17 cellular contexts compared by ENCODE assay signal in the genomic region with DNA sequence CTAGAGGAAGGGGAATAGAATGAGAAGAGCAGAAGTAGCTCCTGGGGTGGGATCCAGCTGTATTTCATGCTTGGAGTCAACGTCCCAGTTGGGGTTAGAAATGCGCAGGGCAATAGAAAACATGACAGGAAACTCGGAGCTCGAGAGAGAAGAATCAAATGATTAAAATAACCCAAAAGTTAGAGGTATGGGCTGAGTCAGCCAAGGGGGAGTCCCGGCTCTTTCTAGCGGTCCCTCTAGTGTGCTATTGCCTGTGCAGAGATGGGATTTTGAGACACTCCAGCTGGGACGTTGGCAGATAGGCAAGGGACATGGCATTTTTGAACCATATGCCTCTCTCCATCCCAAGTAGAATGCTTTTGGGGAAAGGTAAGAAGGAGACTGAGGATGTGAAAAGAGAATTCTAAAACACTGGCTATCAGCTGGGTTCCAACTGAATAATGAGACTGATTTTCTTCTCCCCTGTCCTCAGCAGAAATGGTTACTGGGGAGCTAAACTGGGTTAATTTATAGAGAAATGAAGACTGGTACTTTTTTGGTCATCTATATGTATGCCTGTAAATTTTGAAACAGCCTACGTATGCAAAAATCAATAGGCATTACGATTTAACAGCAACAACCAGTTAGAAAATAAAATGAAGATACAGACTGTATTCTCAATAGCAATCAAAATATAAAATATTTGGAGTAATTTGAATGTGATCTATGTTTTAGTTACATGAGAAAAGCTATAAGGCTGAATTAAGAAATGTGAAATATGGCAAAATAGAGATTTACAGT. TPM values are rescaled to one million over a fixed set of nuclear protein-coding genes. Genes with fewer than 3 reads are reported as not detected.
DNase-seq lines count a peak whose midpoint lies in the region; ATAC-seq, FAIRE-seq and TF ChIP-seq lines count a peak whose summit lies in the region.
"Had no signal": no experiment of that assay in that cellular context is flagged by ENCODE, and none has a peak within 500 bp of the region (broad histone marks: within the 10 kb centered on the region; RNA-seq: fewer than 3 reads in every experiment).

No MANE protein-coding gene starts in this region.

- no peak for DNase-seq in GM12892 (ENCODE audit: insufficient read length)
- DNase-seq in GM12878 (ENCODE audit: low read depth, low spot score): peak; percentile 13
- no peak for DNase-seq in naive thymus-derived CD4-positive, alpha-beta T cell
- DNase-seq in Calu3: no peak
- DNase-seq in NCI-H1417 treated with DMSO at 0.1 percent for 48 hours (lab: John Stamatoyannopoulos, UW): no peak
- DNase-seq in cerebellar cortex (ENCODE audit: low spot score): no peak
- DNase-seq: activated naive CD4-positive, alpha-beta T cell treated with anti-CD3 and anti-CD28 coated beads for 36 hours; body of pancreas; DMS53; mesenchymal stem cell; SJCRH30; stimulated activated naive CD4-positive, alpha-beta T cell treated with Interleukin-2 at 50 U/mL for 16 hours; upper lobe of right lung had no signal

- no peak overlapping the region for H3K4me3 Mint-ChIP-seq in naive thymus-derived CD4-positive, alpha-beta T cell
- H3K4me3 Mint-ChIP-seq in Calu3 (ENCODE audit: low read depth, unreplicated experiment): no peak overlapping the region
- H3K4me3 Mint-ChIP-seq: activated naive CD4-positive, alpha-beta T cell treated with anti-CD3 and anti-CD28 coated beads for 36 hours; dendritic cell treated with granulocyte-macrophage colony-stimulating factor and Interleukin-4, amounts not matched to agents 40 ng/mL and 50 ng/mL, for 4 days had no signal

- TF ChIP-seq CTCF in GM12878 (IDR thresholded peaks at IDR 0.05 in 2 of 3, conservative IDR thresholded peaks at IDR 0.05 in 1 of 3; ENCODE audit: control insufficient read depth in 2 of 3, extremely low read depth in 1 of 3, insufficient read depth in 1 of 3, low read depth in 3 of 3, low read length in 3 of 3) (no peak), Calu3 (IDR thresholded peaks at IDR 0.05; ENCODE audit: unreplicated experiment) (no peak)

- H3K4me2 ChIP-seq in GM12878 (ENCODE audit: control insufficient read depth, insufficient read depth): peak overlapping the region; percentile 66

- intact Hi-C loops in GM12878 (cut with micrococcal nuclease; ENCODE audit: unreplicated experiment) (no loop called here), Calu3 (cut with micrococcal nuclease; ENCODE audit: unreplicated experiment) (no loop called here)
- intact Hi-C loops in naive thymus-derived CD4-positive, alpha-beta T cell (cut with micrococcal nuclease): no loop called here

- BruUV-seq in GM12878 (replicated peaks; lab: Mats Ljungman, UMichigan) (no TSS peak), Calu3 (replicated peaks; lab: Mats Ljungman, UMichigan) (no TSS peak)

- peak; percentile 16 for FAIRE-seq in A204.1 (lab: Jason Lieb, UNC)
- peak; percentile 73 for FAIRE-seq in GM12892 (lab: Jason Lieb, UNC)
- no peak for FAIRE-seq in GM12878 (lab: Jason Lieb, UNC)

- POLR2A ChIA-PET in GM12878 (lab: Charles Lee): interaction anchor here (1.0 kb wide), 1 partner anchor 18 kb away, joined by 3 read pairs; no protein-coding TSS in a partner anchor
- POLR2A ChIA-PET in naive thymus-derived CD4-positive, alpha-beta T cell (lab: Charles Lee): interaction anchor here (0.5 kb wide), 1 partner anchor 629 kb away, joined by 3 read pairs; no protein-coding TSS in a partner anchor

- peaks cover 0 to 7% (median 2%) of the 10 kb centered on the region in 7 donors for H3K4me1 Mint-ChIP-seq in naive thymus-derived CD4-positive, alpha-beta T cell
- H3K4me1 Mint-ChIP-seq in Calu3 (ENCODE audit: low read depth, unreplicated experiment): no peaks in the 10 kb centered on the region

- no peaks in the 10 kb centered on the region for H3K27me3 ChIP-seq in GM12878 (replicated peaks in 1 of 2; ENCODE audit: control insufficient read depth in 2 of 2, insufficient read depth in 2 of 2, low read length in 1 of 2)
- H3K27me3 ChIP-seq in naive thymus-derived CD4-positive, alpha-beta T cell (ENCODE audit: control insufficient read depth in 2 of 2, insufficient read depth in 2 of 2, low read length in 2 of 2): no peaks in the 10 kb centered on the region
- H3K27me3 ChIP-seq: body of pancreas, SJCRH30, upper lobe of right lung had no signal

- H3K4me1 ChIP-seq in GM12878 (ENCODE audit: control insufficient read depth, insufficient read depth, low read length): no peaks in the 10 kb centered on the region; the same call in 1 of the 2 replicates
- no peaks in the 10 kb centered on the region for H3K4me1 ChIP-seq in naive thymus-derived CD4-positive, alpha-beta T cell (ENCODE audit: control insufficient read depth in 2 of 2, insufficient read depth in 2 of 2, low read length in 2 of 2)
- H3K4me1 ChIP-seq: body of pancreas, SJCRH30, upper lobe of right lung had no signal

- H4K20me1 ChIP-seq in GM12878 (ENCODE audit: control insufficient read depth, insufficient read depth): no peaks in the 10 kb centered on the region

- no peak overlapping the region for H3K4me3 ChIP-seq in GM12878
- no peak overlapping the region for H3K4me3 ChIP-seq in naive thymus-derived CD4-positive, alpha-beta T cell (ENCODE audit: low read length)
- H3K4me3 ChIP-seq: body of pancreas, SJCRH30, upper lobe of right lung had no signal

- in situ Hi-C loops in GM12878 (cut with MboI): no loop called here

- no peaks in the 10 kb centered on the region for H3K9me3 ChIP-seq in GM12878 (replicated peaks; ENCODE audit: control insufficient read depth, insufficient read depth, low read length)
- H3K9me3 ChIP-seq in naive thymus-derived CD4-positive, alpha-beta T cell (ENCODE audit: control insufficient read depth in 2 of 3, low read length in 3 of 3): no peaks in the 10 kb centered on the region
- H3K9me3 ChIP-seq: body of pancreas, SJCRH30, upper lobe of right lung had no signal

- RAD21 ChIA-PET in GM12878 (lab: Charles Lee; ENCODE audit: unreplicated experiment): interaction anchor here (0.7 to 1.2 kb wide), 6 partner anchors 15 to 205 kb away, joined by 3 to 6 read pairs (median 3); no protein-coding TSS in a partner anchor

- SMC1A ChIA-PET in GM12878 (lab: Charles Lee; ENCODE audit: uncharacterized antibody, unreplicated experiment): interaction anchor here (0.5 to 2.0 kb wide), 13 partner anchors 15 to 430 kb away, joined by 3 to 8 read pairs (median 3); no protein-coding TSS in a partner anchor

- H3K27ac ChIP-seq in GM12878 (ENCODE audit: control insufficient read depth, insufficient read depth): no peak overlapping the region
- no peak overlapping the region for H3K27ac ChIP-seq in naive thymus-derived CD4-positive, alpha-beta T cell (ENCODE audit: low read depth, low read length)
- H3K27ac ChIP-seq: body of pancreas, SJCRH30, upper lobe of right lung had no signal

- H3K9ac ChIP-seq in GM12878 (ENCODE audit: control insufficient read depth, insufficient read depth, low read length): no peak overlapping the region

- WGBS in GM12878 (ENCODE audit: insufficient coverage, insufficient replicate concordance, low lambda C conversion rate, missing lambda C conversion rate): 22% methylated on average over 9 of the region's 9 CpGs

- peak overlapping the region; percentile 62 for H2AFZ ChIP-seq in GM12878 (ENCODE audit: control insufficient read depth, low read depth, low read length)

- H3K27me3 Mint-ChIP-seq in naive thymus-derived CD4-positive, alpha-beta T cell: peaks cover 0 to 12% (median 0%) of the 10 kb centered on the region in 5 donors
- no peaks in the 10 kb centered on the region for H3K27me3 Mint-ChIP-seq in Calu3 (ENCODE audit: unreplicated experiment)
- H3K27me3 Mint-ChIP-seq: dendritic cell treated with granulocyte-macrophage colony-stimulating factor and Interleukin-4, amounts not matched to agents 40 ng/mL and 50 ng/mL, for 4 days had no signal

- peaks cover 0 to 8% (median 4%) of the 10 kb centered on the region in 5 donors for H3K36me3 Mint-ChIP-seq in naive thymus-derived CD4-positive, alpha-beta T cell
- H3K36me3 Mint-ChIP-seq in Calu3 (ENCODE audit: insufficient read depth, unreplicated experiment): no peaks in the 10 kb centered on the region

- TF ChIP-seq EP300 in GM12878 (IDR thresholded peaks at IDR 0.05; ENCODE audit: borderline replicate concordance in 1 of 2, control insufficient read depth in 1 of 2, low read depth in 2 of 2, low read length in 2 of 2): no peak

- TF ChIP-seq POLR2A in GM12892 (IDR thresholded peaks at IDR 0.05; ENCODE audit: low read depth, low read length) (no peak), GM12878 (IDR thresholded peaks at IDR 0.05; ENCODE audit: low read depth, low read length) (no peak)

- H3K9me3 Mint-ChIP-seq in naive thymus-derived CD4-positive, alpha-beta T cell: peaks cover 0 to 2% (median 0%) of the 10 kb centered on the region in 11 donors
- no peaks in the 10 kb centered on the region for H3K9me3 Mint-ChIP-seq in Calu3 (ENCODE audit: low read depth, unreplicated experiment)
- H3K9me3 Mint-ChIP-seq: activated naive CD4-positive, alpha-beta T cell treated with anti-CD3 and anti-CD28 coated beads for 36 hours had no signal

- TF ChIP-seq RAD21 in GM12878 (IDR thresholded peaks at IDR 0.05; ENCODE audit: insufficient read depth, low read depth, low read length): no peak

- CTCF ChIA-PET in GM12878 (lab: Yijun Ruan, JAX): interaction anchor here (0.7 to 1.5 kb wide), 4 partner anchors 39 to 399 kb away, joined by 3 to 4 read pairs (median 3); no protein-coding TSS in a partner anchor
- CTCF ChIA-PET in naive thymus-derived CD4-positive, alpha-beta T cell (lab: Charles Lee): interaction anchor here (0.6 kb wide), 1 partner anchor 26 kb away, joined by 3 read pairs; no protein-coding TSS in a partner anchor
- CTCF ChIA-PET in Calu3 (lab: Charles Lee): no interaction called here

- no peaks in the 10 kb centered on the region for H3K79me2 ChIP-seq in GM12878 (ENCODE audit: control insufficient read depth, insufficient read depth, low read length)

- H3K36me3 ChIP-seq in GM12878 (ENCODE audit: control insufficient read depth in 2 of 2, insufficient read depth in 2 of 2, low read length in 1 of 2): no peaks in the 10 kb centered on the region
- H3K36me3 ChIP-seq in naive thymus-derived CD4-positive, alpha-beta T cell (ENCODE audit: control insufficient read depth in 2 of 3, insufficient read depth in 3 of 3, low read length in 3 of 3): no peaks in the 10 kb centered on the region
- H3K36me3 ChIP-seq: SJCRH30, upper lobe of right lung had no signal

- no peak overlapping the region for H3K27ac Mint-ChIP-seq in naive thymus-derived CD4-positive, alpha-beta T cell
- H3K27ac Mint-ChIP-seq in Calu3 (ENCODE audit: unreplicated experiment): no peak overlapping the region
- H3K27ac Mint-ChIP-seq: activated naive CD4-positive, alpha-beta T cell treated with anti-CD3 and anti-CD28 coated beads for 36 hours; dendritic cell treated with granulocyte-macrophage colony-stimulating factor and Interleukin-4, amounts not matched to agents 40 ng/mL and 50 ng/mL, for 4 days had no signal

- ATAC-seq in HG02885 (IDR thresholded peaks at IDR 0.05; ENCODE audit: poor library complexity, unreplicated experiment) (peak; percentile 67), GM12878 (peak; percentile 93)
- ATAC-seq in naive thymus-derived CD4-positive, alpha-beta T cell: no peak
- ATAC-seq: body of pancreas, sciatic nerve, upper lobe of right lung had no signal

RNA-seq across cellular contexts. Expression of a gene that starts 7.0 kb away (rescaled TPM):
- polyA plus RNA-seq in GM12892 (2012; ENCODE audit: missing spikeins): 46.2 TPM
- total RNA-seq in GM12878 (2013; cell fraction: nucleolus; rRNA removed): 140 and 151 TPM in 2 replicates
- total RNA-seq in GM12878 (2014; rRNA removed): 58.1 and 64.9 TPM in 2 replicates
- total RNA-seq in GM12878 (2014; rRNA removed; fragmentation: Illumina TruSeq; extraction: Trizol): 49.5 and 49.9 TPM in 2 replicates
- total RNA-seq in GM12878 (2021): 42.9 and 47.9 TPM in 2 replicates
- polyA plus RNA-seq in GM12878 (2011; ENCODE audit: low read depth): 34.7 TPM
- 65.1 and 67.0 TPM in 2 replicates for polyA plus RNA-seq in GM12878 (2011; rRNA removed)
- polyA plus RNA-seq in GM12878 (2011; cell fraction: cytosol; rRNA removed): 61.5 and 64.4 TPM in 2 replicates
- 39.2 and 43.9 TPM in 2 replicates for polyA plus RNA-seq in GM12878 (2011; cell fraction: nucleus; rRNA removed)
- 39.6 and 42.4 TPM in 2 replicates for polyA plus RNA-seq in GM12878 (2012)
- polyA plus RNA-seq in GM12878 (2014; fragmentation: Illumina TruSeq; extraction: Trizol): 55.1 and 56.9 TPM in 2 replicates
- polyA plus RNA-seq in GM12878 (2014; fragmentation: Nextera tagmentation; extraction: Ambion mirVana): 10 to 100 TPM; 36.8 to 39.6 TPM
- polyA plus RNA-seq in GM12878 (2014; rRNA removed): 48.0 and 55.5 TPM in 2 replicates
- 10 to 100 TPM; 32.5 to 41.5 TPM for polyA plus RNA-seq in GM12878 (2016; fragmentation: Nextera tagmentation; extraction: Ambion mirVana)
- polyA minus RNA-seq in GM12878 (2011; rRNA and poly(A)+ RNA removed): 50.7 and 54.3 TPM in 2 replicates
- 25.3 and 28.4 TPM in 2 replicates for polyA minus RNA-seq in GM12878 (2011; cell fraction: cytosol; rRNA and poly(A)+ RNA removed)
- 24.1 and 34.9 TPM in 2 replicates for polyA minus RNA-seq in GM12878 (2011; cell fraction: nucleus; rRNA and poly(A)+ RNA removed)
- 10 to 100 TPM; 46.8 to 83.5 (median 77.7) TPM for total RNA-seq in naive thymus-derived CD4-positive, alpha-beta T cell
- polyA plus RNA-seq in naive thymus-derived CD4-positive, alpha-beta T cell: 10 to 100 TPM; 60.1 to 78.5 TPM
- 30.6 and 32.3 TPM in 2 replicates for total RNA-seq in Calu3 (2022)
